Comparison of ENCODE assay signal across 3 cellular contexts in genomic region chr2:17522303-17522702, GRCh38.
A peak's percentile ranks its signal among the peaks of the same experiment; 100 is the strongest.
TF ChIP-seq lines count a peak whose summit lies in the region.

No MANE protein-coding gene starts in this region.

TF ChIP-seq in HepG2, 621 proteins besides CTCF, POLR2A, EP300 and RAD21:
- TF ChIP-seq MAFF (IDR thresholded peaks at IDR 0.05; ENCODE audit: low read depth, low read length) (peak; percentile 56; the same call in 1 of the 2 replicates), CERS6 (CRISPR knock-in tag; IDR thresholded peaks at IDR 0.05) (no peak), MAFK (conservative IDR thresholded peaks at IDR 0.05 in 1 of 2, IDR thresholded peaks at IDR 0.05 in 1 of 2; ENCODE audit: low read length in 2 of 2) (peak; percentile 61 to 78)
TF ChIP-seq in HepG2: peak in this region for 2.

TF ChIP-seq in HCT116, 20 proteins besides CTCF, POLR2A, EP300 and RAD21:
- TF ChIP-seq REST (IDR thresholded peaks at IDR 0.05; ENCODE audit: low read depth) = no peak
- no peak for TF ChIP-seq MAX (IDR thresholded peaks at IDR 0.05)

TF ChIP-seq in K562, 482 proteins besides CTCF, POLR2A, EP300 and RAD21:
- peak; percentile 77 for TF ChIP-seq ZNF316 (IDR thresholded peaks at IDR 0.05)
- TF ChIP-seq C11orf30 (IDR thresholded peaks at IDR 0.05; ENCODE audit: low read depth) = 0 out of 2 replicates have a peak, but pooled peaks have one; percentile 39
- TF ChIP-seq ELF1 (tag; IDR thresholded peaks at IDR 0.05) = no peak
